Comparison of ENCODE assay signal across 1 cellular context in the genomic region with DNA sequence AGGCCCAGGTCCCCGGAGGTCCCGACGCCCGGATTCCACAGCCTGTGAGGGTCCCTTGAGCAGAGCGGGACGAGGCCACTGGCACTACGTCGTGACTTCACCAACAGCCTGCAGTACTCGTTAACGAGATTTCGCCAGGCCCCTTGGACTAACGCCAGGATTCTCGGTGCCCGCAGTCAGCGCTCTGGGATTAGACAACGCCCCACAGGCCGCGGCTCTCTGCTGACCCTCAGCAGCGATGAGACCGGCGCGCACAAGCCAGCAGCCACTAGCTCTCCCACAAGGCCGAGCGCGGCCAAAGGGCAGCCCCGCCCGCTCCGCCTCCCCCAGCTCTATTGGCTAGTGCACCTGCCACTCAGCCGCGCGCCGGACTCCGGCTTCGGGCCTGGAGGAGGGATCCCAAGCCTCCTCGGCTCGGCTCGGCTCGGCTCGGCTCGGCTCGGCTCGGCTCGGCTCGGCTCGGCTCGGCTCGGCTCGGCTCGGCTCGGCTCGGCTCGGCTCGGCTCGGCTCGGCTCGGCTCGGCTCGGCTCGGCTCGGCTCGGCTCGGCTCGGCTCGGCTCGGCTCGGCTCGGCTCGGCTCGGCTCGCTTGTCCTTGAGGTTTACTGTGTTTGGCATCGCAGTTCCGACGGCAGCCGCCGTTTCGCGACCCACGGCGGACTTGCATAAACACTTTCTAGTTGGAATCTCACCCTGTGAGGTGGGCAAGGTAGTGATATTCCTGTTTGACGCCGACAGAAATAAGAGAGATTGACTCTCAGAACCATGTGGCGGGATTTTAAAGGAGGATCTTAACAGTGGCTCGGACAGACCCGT.
TF ChIP-seq lines count a peak whose summit lies in the region.

No MANE protein-coding gene starts in this region.

TF ChIP-seq in WTC11, 78 proteins besides CTCF, POLR2A, EP300 and RAD21 (continued from another document):
- TF ChIP-seq, protein P1, sequence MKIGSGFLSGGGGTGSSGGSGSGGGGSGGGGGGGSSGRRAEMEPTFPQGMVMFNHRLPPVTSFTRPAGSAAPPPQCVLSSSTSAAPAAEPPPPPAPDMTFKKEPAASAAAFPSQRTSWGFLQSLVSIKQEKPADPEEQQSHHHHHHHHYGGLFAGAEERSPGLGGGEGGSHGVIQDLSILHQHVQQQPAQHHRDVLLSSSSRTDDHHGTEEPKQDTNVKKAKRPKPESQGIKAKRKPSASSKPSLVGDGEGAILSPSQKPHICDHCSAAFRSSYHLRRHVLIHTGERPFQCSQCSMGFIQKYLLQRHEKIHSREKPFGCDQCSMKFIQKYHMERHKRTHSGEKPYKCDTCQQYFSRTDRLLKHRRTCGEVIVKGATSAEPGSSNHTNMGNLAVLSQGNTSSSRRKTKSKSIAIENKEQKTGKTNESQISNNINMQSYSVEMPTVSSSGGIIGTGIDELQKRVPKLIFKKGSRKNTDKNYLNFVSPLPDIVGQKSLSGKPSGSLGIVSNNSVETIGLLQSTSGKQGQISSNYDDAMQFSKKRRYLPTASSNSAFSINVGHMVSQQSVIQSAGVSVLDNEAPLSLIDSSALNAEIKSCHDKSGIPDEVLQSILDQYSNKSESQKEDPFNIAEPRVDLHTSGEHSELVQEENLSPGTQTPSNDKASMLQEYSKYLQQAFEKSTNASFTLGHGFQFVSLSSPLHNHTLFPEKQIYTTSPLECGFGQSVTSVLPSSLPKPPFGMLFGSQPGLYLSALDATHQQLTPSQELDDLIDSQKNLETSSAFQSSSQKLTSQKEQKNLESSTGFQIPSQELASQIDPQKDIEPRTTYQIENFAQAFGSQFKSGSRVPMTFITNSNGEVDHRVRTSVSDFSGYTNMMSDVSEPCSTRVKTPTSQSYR (CRISPR knock-in tag; IDR thresholded peaks at IDR 0.05) = no peak
- TF ChIP-seq ZNF671 (CRISPR knock-in tag; IDR thresholded peaks at IDR 0.05) (no peak), GTF2I (CRISPR knock-in tag; conservative IDR thresholded peaks at IDR 0.05) (no peak), TP53 (CRISPR knock-in tag; IDR thresholded peaks at IDR 0.05) (no peak; the same call in 1 of the 2 replicates), HMGA2 (CRISPR knock-in tag; IDR thresholded peaks at IDR 0.05) (0 out of 2 replicates have a peak, but pooled peaks have one; percentile 4), ZNF232 (CRISPR knock-in tag; IDR thresholded peaks at IDR 0.05) (no peak), NR2C2 (CRISPR knock-in tag; IDR thresholded peaks at IDR 0.05) (no peak), SMAD4 (CRISPR knock-in tag; IDR thresholded peaks at IDR 0.05) (no peak), ZBTB21 (CRISPR knock-in tag; IDR thresholded peaks at IDR 0.05; ENCODE audit: borderline replicate concordance) (peak; percentile 75; the same call in 1 of the 2 replicates), NFYB (CRISPR knock-in tag; conservative IDR thresholded peaks at IDR 0.05; ENCODE audit: low read depth) (peak; percentile 89), CBFB (CRISPR knock-in tag; IDR thresholded peaks at IDR 0.05; ENCODE audit: low read depth) (no peak), MYBL2 (CRISPR knock-in tag; IDR thresholded peaks at IDR 0.05) (no peak), NR3C1 (CRISPR knock-in tag; conservative IDR thresholded peaks at IDR 0.05; ENCODE audit: low read depth) (no peak), MXD4 (CRISPR knock-in tag; IDR thresholded peaks at IDR 0.05; ENCODE audit: borderline replicate concordance) (no peak), JUN (CRISPR knock-in tag; IDR thresholded peaks at IDR 0.05) (no peak)
- TF ChIP-seq, protein P2, sequence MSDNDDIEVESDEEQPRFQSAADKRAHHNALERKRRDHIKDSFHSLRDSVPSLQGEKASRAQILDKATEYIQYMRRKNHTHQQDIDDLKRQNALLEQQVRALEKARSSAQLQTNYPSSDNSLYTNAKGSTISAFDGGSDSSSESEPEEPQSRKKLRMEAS (CRISPR knock-in tag; IDR thresholded peaks at IDR 0.05) = peak; percentile 79
- TF ChIP-seq, protein P3, sequence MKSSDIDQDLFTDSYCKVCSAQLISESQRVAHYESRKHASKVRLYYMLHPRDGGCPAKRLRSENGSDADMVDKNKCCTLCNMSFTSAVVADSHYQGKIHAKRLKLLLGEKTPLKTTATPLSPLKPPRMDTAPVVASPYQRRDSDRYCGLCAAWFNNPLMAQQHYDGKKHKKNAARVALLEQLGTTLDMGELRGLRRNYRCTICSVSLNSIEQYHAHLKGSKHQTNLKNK (CRISPR knock-in tag; IDR thresholded peaks at IDR 0.05) = no peak
- TF ChIP-seq, protein P4, sequence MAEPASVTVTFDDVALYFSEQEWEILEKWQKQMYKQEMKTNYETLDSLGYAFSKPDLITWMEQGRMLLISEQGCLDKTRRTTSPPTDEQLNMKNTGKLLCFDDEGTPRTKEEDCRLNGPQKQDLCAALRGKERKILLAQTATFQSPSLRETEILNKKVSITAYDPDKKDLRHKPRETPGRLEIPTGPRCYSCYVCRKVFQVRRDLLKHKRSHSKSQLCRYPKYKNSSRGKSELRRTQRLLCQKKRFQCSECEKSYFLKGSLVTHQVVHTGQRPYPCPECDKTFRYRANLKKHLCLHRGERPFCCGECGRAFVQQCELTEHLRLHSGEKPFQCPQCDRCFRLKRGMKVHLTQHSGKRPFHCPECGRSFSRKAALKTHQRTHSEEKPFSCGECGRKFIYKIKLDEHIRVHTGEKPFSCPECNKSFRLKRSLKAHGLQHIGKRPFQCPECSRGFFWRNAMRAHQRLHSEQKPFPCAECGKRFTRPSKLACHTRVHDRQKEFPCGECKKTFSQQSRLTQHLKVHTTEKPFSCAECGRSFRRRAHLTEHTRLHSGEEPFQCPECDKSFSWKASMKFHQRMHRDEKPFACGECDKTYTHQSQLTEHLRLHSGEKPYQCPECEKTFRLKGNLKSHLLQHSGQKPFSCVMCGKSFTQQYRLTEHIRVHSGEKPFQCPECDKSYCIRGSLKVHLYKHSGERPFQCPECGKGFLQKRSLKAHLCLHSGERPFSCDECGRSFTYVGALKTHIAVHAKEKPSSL (CRISPR knock-in tag; conservative IDR thresholded peaks at IDR 0.05) = no peak
- TF ChIP-seq, protein P5, sequence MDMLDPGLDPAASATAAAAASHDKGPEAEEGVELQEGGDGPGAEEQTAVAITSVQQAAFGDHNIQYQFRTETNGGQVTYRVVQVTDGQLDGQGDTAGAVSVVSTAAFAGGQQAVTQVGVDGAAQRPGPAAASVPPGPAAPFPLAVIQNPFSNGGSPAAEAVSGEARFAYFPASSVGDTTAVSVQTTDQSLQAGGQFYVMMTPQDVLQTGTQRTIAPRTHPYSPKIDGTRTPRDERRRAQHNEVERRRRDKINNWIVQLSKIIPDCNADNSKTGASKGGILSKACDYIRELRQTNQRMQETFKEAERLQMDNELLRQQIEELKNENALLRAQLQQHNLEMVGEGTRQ (CRISPR knock-in tag; IDR thresholded peaks at IDR 0.05) = no peak
- TF ChIP-seq, protein P6, sequence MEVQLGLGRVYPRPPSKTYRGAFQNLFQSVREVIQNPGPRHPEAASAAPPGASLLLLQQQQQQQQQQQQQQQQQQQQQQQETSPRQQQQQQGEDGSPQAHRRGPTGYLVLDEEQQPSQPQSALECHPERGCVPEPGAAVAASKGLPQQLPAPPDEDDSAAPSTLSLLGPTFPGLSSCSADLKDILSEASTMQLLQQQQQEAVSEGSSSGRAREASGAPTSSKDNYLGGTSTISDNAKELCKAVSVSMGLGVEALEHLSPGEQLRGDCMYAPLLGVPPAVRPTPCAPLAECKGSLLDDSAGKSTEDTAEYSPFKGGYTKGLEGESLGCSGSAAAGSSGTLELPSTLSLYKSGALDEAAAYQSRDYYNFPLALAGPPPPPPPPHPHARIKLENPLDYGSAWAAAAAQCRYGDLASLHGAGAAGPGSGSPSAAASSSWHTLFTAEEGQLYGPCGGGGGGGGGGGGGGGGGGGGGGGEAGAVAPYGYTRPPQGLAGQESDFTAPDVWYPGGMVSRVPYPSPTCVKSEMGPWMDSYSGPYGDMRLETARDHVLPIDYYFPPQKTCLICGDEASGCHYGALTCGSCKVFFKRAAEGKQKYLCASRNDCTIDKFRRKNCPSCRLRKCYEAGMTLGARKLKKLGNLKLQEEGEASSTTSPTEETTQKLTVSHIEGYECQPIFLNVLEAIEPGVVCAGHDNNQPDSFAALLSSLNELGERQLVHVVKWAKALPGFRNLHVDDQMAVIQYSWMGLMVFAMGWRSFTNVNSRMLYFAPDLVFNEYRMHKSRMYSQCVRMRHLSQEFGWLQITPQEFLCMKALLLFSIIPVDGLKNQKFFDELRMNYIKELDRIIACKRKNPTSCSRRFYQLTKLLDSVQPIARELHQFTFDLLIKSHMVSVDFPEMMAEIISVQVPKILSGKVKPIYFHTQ (CRISPR knock-in tag; IDR thresholded peaks at IDR 0.05) = no peak
- TF ChIP-seq, protein P7, sequence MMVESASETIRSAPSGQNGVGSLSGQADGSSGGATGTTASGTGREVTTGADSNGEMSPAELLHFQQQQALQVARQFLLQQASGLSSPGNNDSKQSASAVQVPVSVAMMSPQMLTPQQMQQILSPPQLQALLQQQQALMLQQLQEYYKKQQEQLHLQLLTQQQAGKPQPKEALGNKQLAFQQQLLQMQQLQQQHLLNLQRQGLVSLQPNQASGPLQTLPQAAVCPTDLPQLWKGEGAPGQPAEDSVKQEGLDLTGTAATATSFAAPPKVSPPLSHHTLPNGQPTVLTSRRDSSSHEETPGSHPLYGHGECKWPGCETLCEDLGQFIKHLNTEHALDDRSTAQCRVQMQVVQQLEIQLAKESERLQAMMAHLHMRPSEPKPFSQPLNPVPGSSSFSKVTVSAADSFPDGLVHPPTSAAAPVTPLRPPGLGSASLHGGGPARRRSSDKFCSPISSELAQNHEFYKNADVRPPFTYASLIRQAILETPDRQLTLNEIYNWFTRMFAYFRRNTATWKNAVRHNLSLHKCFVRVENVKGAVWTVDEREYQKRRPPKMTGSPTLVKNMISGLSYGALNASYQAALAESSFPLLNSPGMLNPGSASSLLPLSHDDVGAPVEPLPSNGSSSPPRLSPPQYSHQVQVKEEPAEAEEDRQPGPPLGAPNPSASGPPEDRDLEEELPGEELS (CRISPR knock-in tag; IDR thresholded peaks at IDR 0.05) = peak; percentile 50; the same call in 1 of the 2 replicates
- TF ChIP-seq, protein P8, sequence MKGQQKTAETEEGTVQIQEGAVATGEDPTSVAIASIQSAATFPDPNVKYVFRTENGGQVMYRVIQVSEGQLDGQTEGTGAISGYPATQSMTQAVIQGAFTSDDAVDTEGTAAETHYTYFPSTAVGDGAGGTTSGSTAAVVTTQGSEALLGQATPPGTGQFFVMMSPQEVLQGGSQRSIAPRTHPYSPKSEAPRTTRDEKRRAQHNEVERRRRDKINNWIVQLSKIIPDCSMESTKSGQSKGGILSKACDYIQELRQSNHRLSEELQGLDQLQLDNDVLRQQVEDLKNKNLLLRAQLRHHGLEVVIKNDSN (CRISPR knock-in tag; IDR thresholded peaks at IDR 0.05) = no peak
- TF ChIP-seq, protein P9, sequence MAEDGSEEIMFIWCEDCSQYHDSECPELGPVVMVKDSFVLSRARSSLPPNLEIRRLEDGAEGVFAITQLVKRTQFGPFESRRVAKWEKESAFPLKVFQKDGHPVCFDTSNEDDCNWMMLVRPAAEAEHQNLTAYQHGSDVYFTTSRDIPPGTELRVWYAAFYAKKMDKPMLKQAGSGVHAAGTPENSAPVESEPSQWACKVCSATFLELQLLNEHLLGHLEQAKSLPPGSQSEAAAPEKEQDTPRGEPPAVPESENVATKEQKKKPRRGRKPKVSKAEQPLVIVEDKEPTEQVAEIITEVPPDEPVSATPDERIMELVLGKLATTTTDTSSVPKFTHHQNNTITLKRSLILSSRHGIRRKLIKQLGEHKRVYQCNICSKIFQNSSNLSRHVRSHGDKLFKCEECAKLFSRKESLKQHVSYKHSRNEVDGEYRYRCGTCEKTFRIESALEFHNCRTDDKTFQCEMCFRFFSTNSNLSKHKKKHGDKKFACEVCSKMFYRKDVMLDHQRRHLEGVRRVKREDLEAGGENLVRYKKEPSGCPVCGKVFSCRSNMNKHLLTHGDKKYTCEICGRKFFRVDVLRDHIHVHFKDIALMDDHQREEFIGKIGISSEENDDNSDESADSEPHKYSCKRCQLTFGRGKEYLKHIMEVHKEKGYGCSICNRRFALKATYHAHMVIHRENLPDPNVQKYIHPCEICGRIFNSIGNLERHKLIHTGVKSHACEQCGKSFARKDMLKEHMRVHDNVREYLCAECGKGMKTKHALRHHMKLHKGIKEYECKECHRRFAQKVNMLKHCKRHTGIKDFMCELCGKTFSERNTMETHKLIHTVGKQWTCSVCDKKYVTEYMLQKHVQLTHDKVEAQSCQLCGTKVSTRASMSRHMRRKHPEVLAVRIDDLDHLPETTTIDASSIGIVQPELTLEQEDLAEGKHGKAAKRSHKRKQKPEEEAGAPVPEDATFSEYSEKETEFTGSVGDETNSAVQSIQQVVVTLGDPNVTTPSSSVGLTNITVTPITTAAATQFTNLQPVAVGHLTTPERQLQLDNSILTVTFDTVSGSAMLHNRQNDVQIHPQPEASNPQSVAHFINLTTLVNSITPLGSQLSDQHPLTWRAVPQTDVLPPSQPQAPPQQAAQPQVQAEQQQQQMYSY (CRISPR knock-in tag; IDR thresholded peaks at IDR 0.05) = no peak
- TF ChIP-seq, protein P10, sequence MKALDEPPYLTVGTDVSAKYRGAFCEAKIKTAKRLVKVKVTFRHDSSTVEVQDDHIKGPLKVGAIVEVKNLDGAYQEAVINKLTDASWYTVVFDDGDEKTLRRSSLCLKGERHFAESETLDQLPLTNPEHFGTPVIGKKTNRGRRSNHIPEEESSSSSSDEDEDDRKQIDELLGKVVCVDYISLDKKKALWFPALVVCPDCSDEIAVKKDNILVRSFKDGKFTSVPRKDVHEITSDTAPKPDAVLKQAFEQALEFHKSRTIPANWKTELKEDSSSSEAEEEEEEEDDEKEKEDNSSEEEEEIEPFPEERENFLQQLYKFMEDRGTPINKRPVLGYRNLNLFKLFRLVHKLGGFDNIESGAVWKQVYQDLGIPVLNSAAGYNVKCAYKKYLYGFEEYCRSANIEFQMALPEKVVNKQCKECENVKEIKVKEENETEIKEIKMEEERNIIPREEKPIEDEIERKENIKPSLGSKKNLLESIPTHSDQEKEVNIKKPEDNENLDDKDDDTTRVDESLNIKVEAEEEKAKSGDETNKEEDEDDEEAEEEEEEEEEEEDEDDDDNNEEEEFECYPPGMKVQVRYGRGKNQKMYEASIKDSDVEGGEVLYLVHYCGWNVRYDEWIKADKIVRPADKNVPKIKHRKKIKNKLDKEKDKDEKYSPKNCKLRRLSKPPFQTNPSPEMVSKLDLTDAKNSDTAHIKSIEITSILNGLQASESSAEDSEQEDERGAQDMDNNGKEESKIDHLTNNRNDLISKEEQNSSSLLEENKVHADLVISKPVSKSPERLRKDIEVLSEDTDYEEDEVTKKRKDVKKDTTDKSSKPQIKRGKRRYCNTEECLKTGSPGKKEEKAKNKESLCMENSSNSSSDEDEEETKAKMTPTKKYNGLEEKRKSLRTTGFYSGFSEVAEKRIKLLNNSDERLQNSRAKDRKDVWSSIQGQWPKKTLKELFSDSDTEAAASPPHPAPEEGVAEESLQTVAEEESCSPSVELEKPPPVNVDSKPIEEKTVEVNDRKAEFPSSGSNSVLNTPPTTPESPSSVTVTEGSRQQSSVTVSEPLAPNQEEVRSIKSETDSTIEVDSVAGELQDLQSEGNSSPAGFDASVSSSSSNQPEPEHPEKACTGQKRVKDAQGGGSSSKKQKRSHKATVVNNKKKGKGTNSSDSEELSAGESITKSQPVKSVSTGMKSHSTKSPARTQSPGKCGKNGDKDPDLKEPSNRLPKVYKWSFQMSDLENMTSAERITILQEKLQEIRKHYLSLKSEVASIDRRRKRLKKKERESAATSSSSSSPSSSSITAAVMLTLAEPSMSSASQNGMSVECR (CRISPR knock-in tag; IDR thresholded peaks at IDR 0.05; ENCODE audit: borderline replicate concordance) = no peak; the same call in 1 of the 2 replicates
- TF ChIP-seq, protein P11, sequence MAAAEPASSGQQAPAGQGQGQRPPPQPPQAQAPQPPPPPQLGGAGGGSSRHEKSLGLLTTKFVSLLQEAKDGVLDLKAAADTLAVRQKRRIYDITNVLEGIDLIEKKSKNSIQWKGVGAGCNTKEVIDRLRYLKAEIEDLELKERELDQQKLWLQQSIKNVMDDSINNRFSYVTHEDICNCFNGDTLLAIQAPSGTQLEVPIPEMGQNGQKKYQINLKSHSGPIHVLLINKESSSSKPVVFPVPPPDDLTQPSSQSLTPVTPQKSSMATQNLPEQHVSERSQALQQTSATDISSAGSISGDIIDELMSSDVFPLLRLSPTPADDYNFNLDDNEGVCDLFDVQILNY (CRISPR knock-in tag; IDR thresholded peaks at IDR 0.05) = peak; percentile 70; the same call in 1 of the 2 replicates
